14 cellular contexts compared by ENCODE assay signal in the genomic region with DNA sequence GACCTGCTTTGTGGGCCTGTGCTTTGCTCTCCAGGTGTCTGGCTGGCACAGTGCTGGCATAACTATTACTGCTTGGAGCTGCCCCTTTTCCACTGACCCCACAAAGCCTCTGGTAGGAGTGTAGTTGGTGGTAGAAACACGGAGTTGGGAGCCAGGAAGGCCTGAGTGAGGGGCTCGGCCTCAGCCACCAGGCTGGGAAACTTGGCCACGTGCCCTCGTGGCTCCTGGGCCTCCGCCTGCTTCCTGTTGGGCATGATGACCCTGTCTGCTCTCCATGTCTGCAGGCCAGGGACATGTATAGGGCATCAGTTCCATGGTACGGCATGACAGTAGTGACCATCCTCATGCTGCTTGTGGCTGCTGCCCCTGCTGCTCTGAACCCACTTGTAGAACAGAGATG.
DNase-seq lines count a peak whose midpoint lies in the region; ATAC-seq, FAIRE-seq and TF ChIP-seq lines count a peak whose summit lies in the region.
"Had no signal": no experiment of that assay in that cellular context is flagged by ENCODE, and none has a peak within 500 bp of the region (broad histone marks: within the 10 kb centered on the region; RNA-seq: fewer than 3 reads in every experiment).

No MANE protein-coding gene starts in this region.

- H3K4me3 Mint-ChIP-seq in CD4-positive, CD25-positive, alpha-beta regulatory T cell: no peak overlapping the region
- no peak overlapping the region for H3K4me3 Mint-ChIP-seq in CD8-positive, alpha-beta T cell
- H3K4me3 Mint-ChIP-seq: H9 had no signal

- H3K4me1 Mint-ChIP-seq in CD4-positive, CD25-positive, alpha-beta regulatory T cell: peaks cover 0 to 53% (median 25%) of the 10 kb centered on the region in 4 donors
- peaks cover 52% of the 10 kb centered on the region for H3K4me1 Mint-ChIP-seq in CD8-positive, alpha-beta T cell (ENCODE audit: low read depth)

- no peaks in the 10 kb centered on the region for H3K27me3 Mint-ChIP-seq in CD4-positive, CD25-positive, alpha-beta regulatory T cell
- H3K27me3 Mint-ChIP-seq in CD8-positive, alpha-beta T cell (ENCODE audit: low read depth): no peaks in the 10 kb centered on the region

- CTCF ChIA-PET in CD8-positive, alpha-beta T cell (lab: Charles Lee): interaction anchor here (1.1 kb wide), 1 partner anchor 268 kb away, joined by 3 read pairs; no protein-coding TSS in a partner anchor

- FAIRE-seq in urothelium cell line (lab: Jason Lieb, UNC): peak; percentile 53
- FAIRE-seq: A549, GM12878, GM18507 had no signal

- H3K36me3 ChIP-seq in CD4-positive, CD25-positive, alpha-beta regulatory T cell (ENCODE audit: control insufficient read depth, insufficient read depth, low read length): peaks cover 61% of the 10 kb centered on the region
- H3K36me3 ChIP-seq in CD8-positive, alpha-beta T cell (ENCODE audit: insufficient read depth, low read length): peaks cover 6% of the 10 kb centered on the region
- H3K36me3 ChIP-seq in ascending aorta: peaks cover 4 to 13% of the 10 kb centered on the region in 2 donors
- H3K36me3 ChIP-seq: BE2C had no signal

- H3K9me3 ChIP-seq in CD4-positive, CD25-positive, alpha-beta regulatory T cell (ENCODE audit: control insufficient read depth in 2 of 2, low read length in 2 of 2): no peaks in the 10 kb centered on the region
- no peaks in the 10 kb centered on the region for H3K9me3 ChIP-seq in CD8-positive, alpha-beta T cell (ENCODE audit: low read length)
- no peaks in the 10 kb centered on the region for H3K9me3 ChIP-seq in ascending aorta
- H3K9me3 ChIP-seq: A549, BE2C, Caco-2 had no signal

- H3K27ac ChIP-seq in CD4-positive, CD25-positive, alpha-beta regulatory T cell (ENCODE audit: insufficient read depth, low read length, poor library complexity, severe bottlenecking): no peak overlapping the region
- no peak overlapping the region for H3K27ac ChIP-seq in CD8-positive, alpha-beta T cell (ENCODE audit: low read depth, low read length)
- H3K27ac ChIP-seq in ascending aorta: peak overlapping the region; percentile 30 to 62
- H3K27ac ChIP-seq: A549, GM23248, KMS-11 had no signal

- H3K4me3 ChIP-seq in CD4-positive, CD25-positive, alpha-beta regulatory T cell (ENCODE audit: low read depth, low read length): no peak overlapping the region
- H3K4me3 ChIP-seq in CD8-positive, alpha-beta T cell (ENCODE audit: low read depth, low read length): no peak overlapping the region
- H3K4me3 ChIP-seq in ascending aorta: no peak overlapping the region
- H3K4me3 ChIP-seq: A549, GM12878, GM23248 had no signal

- peaks cover 39% of the 10 kb centered on the region for H3K36me3 Mint-ChIP-seq in CD4-positive, CD25-positive, alpha-beta regulatory T cell
- peaks cover 57% of the 10 kb centered on the region for H3K36me3 Mint-ChIP-seq in CD8-positive, alpha-beta T cell

- no peaks in the 10 kb centered on the region for H3K9me3 Mint-ChIP-seq in CD4-positive, CD25-positive, alpha-beta regulatory T cell
- H3K9me3 Mint-ChIP-seq in CD8-positive, alpha-beta T cell: no peaks in the 10 kb centered on the region
- H3K9me3 Mint-ChIP-seq: H9 had no signal

- TF ChIP-seq CTCF in CD8-positive, alpha-beta T cell (IDR thresholded peaks at IDR 0.05): no peak
- TF ChIP-seq CTCF in ascending aorta (IDR thresholded peaks at IDR 0.05): no peak

- POLR2A ChIA-PET in CD8-positive, alpha-beta T cell (lab: Charles Lee): interaction anchor here (0.8 kb wide), 1 partner anchor 51 kb away, joined by 3 read pairs; no protein-coding TSS in a partner anchor

- intact Hi-C loops in CD8-positive, alpha-beta T cell (cut with DNase I, micrococcal nuclease): no loop called here
- intact Hi-C loops in ascending aorta (cut with DNase I): no loop called here

- ATAC-seq in CD4-positive, CD25-positive, alpha-beta regulatory T cell (ENCODE audit: low read depth in 2 of 2): no peak
- no peak for ATAC-seq in CD8-positive, alpha-beta T cell
- no peak for ATAC-seq in HG03196 (IDR thresholded peaks at IDR 0.05; ENCODE audit: unreplicated experiment)
- ATAC-seq: A549, GM12878 had no signal

- no peak for DNase-seq in CD4-positive, CD25-positive, alpha-beta regulatory T cell
- DNase-seq in CD8-positive, alpha-beta T cell: no peak
- DNase-seq in ascending aorta (ENCODE audit: low spot score in 2 of 2) (peak in 1 of 2 donors; percentile 50), urothelium cell line (ENCODE audit: low spot score) (no peak), C1 segment of cervical spinal cord (lab: John Stamatoyannopoulos, UW) (no peak)
- DNase-seq: BE2C, Caco-2, GM23248, H9 had no signal

- H3K27me3 ChIP-seq in CD4-positive, CD25-positive, alpha-beta regulatory T cell (ENCODE audit: control insufficient read depth, insufficient read depth, low read length): no peaks in the 10 kb centered on the region
- H3K27me3 ChIP-seq in CD8-positive, alpha-beta T cell (ENCODE audit: insufficient read depth, low read length): no peaks in the 10 kb centered on the region
- H3K27me3 ChIP-seq in ascending aorta: no peaks in the 10 kb centered on the region
- H3K27me3 ChIP-seq: BE2C had no signal

- peak overlapping the region in 2 of 3 donors; percentile 78 to 86 for H3K27ac Mint-ChIP-seq in CD4-positive, CD25-positive, alpha-beta regulatory T cell
- peak overlapping the region; percentile 32 for H3K27ac Mint-ChIP-seq in CD8-positive, alpha-beta T cell
- H3K27ac Mint-ChIP-seq: H9 had no signal

- no peaks in the 10 kb centered on the region for H3K4me1 ChIP-seq in CD4-positive, CD25-positive, alpha-beta regulatory T cell (ENCODE audit: control insufficient read depth, insufficient read depth, low read length, poor library complexity, severe bottlenecking)
- peaks cover 12% of the 10 kb centered on the region for H3K4me1 ChIP-seq in CD8-positive, alpha-beta T cell (ENCODE audit: insufficient read depth, low read length)
- H3K4me1 ChIP-seq in ascending aorta: peaks cover 0 to 8% of the 10 kb centered on the region in 2 donors
- H3K4me1 ChIP-seq: A549, BE2C, Caco-2 had no signal

Comparison
In these comparisons a context has a peak if more than half of its experiments do, and no peak if none do; other contexts are left out.
1. H3K27ac ChIP-seq: peak in ascending aorta (2 of 2); none in CD4-positive, CD25-positive, alpha-beta regulatory T cell (single experiment) and CD8-positive, alpha-beta T cell (single experiment).